Comparison of ENCODE assay signal across 1 cellular context in genomic region chr2:201926071-201926470, GRCh38.
TF ChIP-seq lines count a peak whose summit lies in the region.

No MANE protein-coding gene starts in this region.

TF ChIP-seq in HEK293, 187 proteins besides CTCF, POLR2A, EP300 and RAD21 (continued from another document):
- no peak for TF ChIP-seq ZBTB11 (tag by site-specific recombination; conservative IDR thresholded peaks at IDR 0.05; ENCODE audit: low read depth)
